15 cellular contexts compared by ENCODE assay signal in the genomic region with DNA sequence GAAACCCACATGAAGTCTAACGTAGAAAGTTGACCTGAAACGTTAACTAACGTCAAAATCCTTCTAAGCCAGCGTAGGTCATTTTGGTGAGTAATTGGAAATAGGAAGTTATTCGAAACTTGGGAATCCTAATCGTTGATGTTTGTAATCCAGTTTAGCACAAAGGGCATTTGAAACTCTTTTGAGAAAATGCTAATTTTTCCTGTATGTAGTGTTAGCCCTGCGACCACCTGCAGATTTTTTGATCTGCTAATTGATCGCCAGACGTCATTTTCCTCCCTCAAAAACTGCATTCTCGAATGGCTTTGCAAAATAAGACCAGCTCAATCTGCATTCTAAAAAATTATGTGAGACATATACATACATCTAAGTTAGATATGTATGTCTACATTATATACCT. TPM values are rescaled to one million over a fixed set of nuclear protein-coding genes. Genes with fewer than 3 reads are reported as not detected.
DNase-seq lines count a peak whose midpoint lies in the region; FAIRE-seq and TF ChIP-seq lines count a peak whose summit lies in the region.
"Had no signal": no experiment of that assay in that cellular context is flagged by ENCODE, and none has a peak within 500 bp of the region (broad histone marks: within the 10 kb centered on the region; RNA-seq: fewer than 3 reads in every experiment).

No MANE protein-coding gene starts in this region.

- H3K9ac ChIP-seq in astrocyte (ENCODE audit: low read length) (no peak overlapping the region), iPS-20b (ENCODE audit: low read depth, low read length) (peak overlapping the region; percentile 99), smooth muscle cell (ENCODE audit: low read depth) (peak overlapping the region; percentile 76)

- no peaks in the 10 kb centered on the region for H3K79me2 ChIP-seq in astrocyte (ENCODE audit: insufficient read depth, low read length)
- peaks cover 65% of the 10 kb centered on the region for H3K79me2 ChIP-seq in smooth muscle cell (ENCODE audit: low read depth)

- H3F3A ChIP-seq in smooth muscle cell (ENCODE audit: low read depth), result peaks cover 26% of the 10 kb centered on the region

- peaks cover 42% of the 10 kb centered on the region for H3K4me1 Mint-ChIP-seq in HFFc6 (ENCODE audit: low read depth)
- peaks cover 30% of the 10 kb centered on the region for H3K4me1 Mint-ChIP-seq in astrocyte (ENCODE audit: low read depth, unreplicated experiment)

- H3K36me3 ChIP-seq in astrocyte (ENCODE audit: insufficient read depth, low read length) (no peaks in the 10 kb centered on the region), iPS-20b (ENCODE audit: insufficient read depth, low read depth, low read length) (peaks cover 27% of the 10 kb centered on the region), smooth muscle cell (ENCODE audit: low read depth) (no peaks in the 10 kb centered on the region)
- H3K36me3 ChIP-seq: adrenal gland, tibial artery, WERI-Rb-1 had no signal

- DNase-seq in HFFc6 (no peak), astrocyte (ENCODE audit: low read depth) (no peak), smooth muscle cell (lab: John Stamatoyannopoulos, UW; ENCODE audit: unreplicated experiment) (no peak), DMS153 (lab: John Stamatoyannopoulos, UW) (no peak)
- no peak for DNase-seq in stimulated activated naive CD4-positive, alpha-beta T cell (lab: John Stamatoyannopoulos, UW)
- no peak for DNase-seq in activated CD4-positive, CD25-positive, alpha-beta regulatory T cell (lab: John Stamatoyannopoulos, UW)
- DNase-seq: NCI-H226, tibial artery had no signal

- H4K20me1 ChIP-seq in astrocyte (ENCODE audit: insufficient read depth, low read length) (no peaks in the 10 kb centered on the region), smooth muscle cell (ENCODE audit: low read depth) (peaks cover 41% of the 10 kb centered on the region)

- H3K4me2 ChIP-seq in astrocyte (ENCODE audit: low read length) (peak overlapping the region; percentile 92), smooth muscle cell (peak overlapping the region; percentile 89)

- no peak overlapping the region for H2AFZ ChIP-seq in astrocyte (ENCODE audit: low read depth, low read length)
- peak overlapping the region; percentile 56 for H2AFZ ChIP-seq in smooth muscle cell (ENCODE audit: low read depth)

- FAIRE-seq in astrocyte (lab: Jason Lieb, UNC), result no peak
- FAIRE-seq: small intestine had no signal

- H3K27ac Mint-ChIP-seq in HFFc6 (no peak overlapping the region), astrocyte (ENCODE audit: unreplicated experiment) (no peak overlapping the region)
- H3K27ac Mint-ChIP-seq: activated T-helper 2 cell treated with anti-CD3 and anti-CD28 coated beads, Interferon-gamma antibody, Interleukin-2, Interleukin-4, amounts not matched to agents 10 μg/mL and 5 μg/mL and 100 μg/mL, durations not matched to agents 14 hours and 24 hours and 36 hours; T-cell had no signal

- H3K4me1 ChIP-seq in astrocyte (ENCODE audit: insufficient read depth, low read length) (peaks cover 26% of the 10 kb centered on the region), iPS-20b (ENCODE audit: insufficient read depth, low read length) (peaks cover 29% of the 10 kb centered on the region), smooth muscle cell (ENCODE audit: low read depth) (peaks cover 63% of the 10 kb centered on the region)

- H3K4me3 Mint-ChIP-seq in HFFc6 (peak overlapping the region; percentile 82), astrocyte (ENCODE audit: unreplicated experiment) (peak overlapping the region; percentile 93)

- H3K4me3 ChIP-seq in astrocyte (ENCODE audit: insufficient read depth, low read depth, low read length), result no peak overlapping the region
- peak overlapping the region; percentile 83 for H3K4me3 ChIP-seq in iPS-20b (ENCODE audit: low read length)
- peak overlapping the region; percentile 90 for H3K4me3 ChIP-seq in smooth muscle cell

- H3K27me3 ChIP-seq in astrocyte (ENCODE audit: insufficient read depth, low read length) (peaks cover 3% of the 10 kb centered on the region), iPS-20b (ENCODE audit: insufficient read depth, low read length) (no peaks in the 10 kb centered on the region), smooth muscle cell (ENCODE audit: low read depth) (no peaks in the 10 kb centered on the region)

- H3K9me3 ChIP-seq in astrocyte (ENCODE audit: insufficient read depth, low read depth, low read length) (no peaks in the 10 kb centered on the region), iPS-20b (ENCODE audit: insufficient read depth, low read depth, low read length) (no peaks in the 10 kb centered on the region), smooth muscle cell (replicated peaks; ENCODE audit: low read depth) (no peaks in the 10 kb centered on the region)
- H3K9me3 ChIP-seq: adrenal gland, tibial artery had no signal

- H3K36me3 Mint-ChIP-seq in HFFc6 (ENCODE audit: low read depth) (no peaks in the 10 kb centered on the region), astrocyte (ENCODE audit: low read depth, unreplicated experiment) (no peaks in the 10 kb centered on the region)
- H3K36me3 Mint-ChIP-seq: T-cell had no signal

- H3K9me3 Mint-ChIP-seq in HFFc6 (no peaks in the 10 kb centered on the region), astrocyte (ENCODE audit: unreplicated experiment) (no peaks in the 10 kb centered on the region)
- H3K9me3 Mint-ChIP-seq: activated T-helper 2 cell treated with anti-CD3 and anti-CD28 coated beads, Interferon-gamma antibody, Interleukin-2, Interleukin-4, amounts not matched to agents 10 μg/mL and 5 μg/mL and 100 μg/mL, durations not matched to agents 14 hours and 24 hours and 36 hours; T-cell had no signal

- WGBS in smooth muscle cell (ENCODE audit: low lambda C conversion rate), result 6% methylated on average over 10 of the region's 10 CpGs

- H3K27me3 Mint-ChIP-seq in HFFc6 (ENCODE audit: insufficient read depth) (peaks cover 11% of the 10 kb centered on the region), astrocyte (ENCODE audit: low read depth, unreplicated experiment) (no peaks in the 10 kb centered on the region)

- H3K27ac ChIP-seq in astrocyte (ENCODE audit: low read depth, low read length) (no peak overlapping the region), iPS-20b (ENCODE audit: low read length) (peak overlapping the region; percentile 95), smooth muscle cell (ENCODE audit: low read depth) (peak overlapping the region; percentile 62)
- H3K27ac ChIP-seq: adrenal gland, tibial artery, WERI-Rb-1 had no signal

- TF ChIP-seq CTCF in HFFc6 (IDR thresholded peaks at IDR 0.05), result no peak
- TF ChIP-seq CTCF in astrocyte (IDR thresholded peaks at IDR 0.05; ENCODE audit: insufficient read depth, low read depth, low read length), result no peak
- no peak for TF ChIP-seq CTCF in smooth muscle cell (IDR thresholded peaks at IDR 0.05; ENCODE audit: borderline replicate concordance, insufficient read depth, poor library complexity, severe bottlenecking)

RNA-seq across cellular contexts. Expression of a gene that starts 2.7 kb away (rescaled TPM):
- total RNA-seq in HFFc6 (2021; fragmentation: NEBNext Ultra II Directional; extraction: Animal tissue kit (Norgen Biotek cat#: 25700)), result under 1 TPM; 0.29 to 0.81 (median 0.36) TPM
- total RNA-seq in astrocyte, result 15.0 and 21.7 TPM in 2 replicates
- 17.6 TPM in 2 replicates for total RNA-seq in smooth muscle cell
- polyA plus RNA-seq in smooth muscle cell, result 9.5 and 14.2 TPM in 2 replicates
- total RNA-seq: mononuclear cell had no signal

RNA-seq across cellular contexts. Expression of a gene that starts 31.4 kb away (rescaled TPM):
- 10 to 100 TPM; 21.4 to 34.0 (median 22.8) TPM for total RNA-seq in HFFc6 (2021; fragmentation: NEBNext Ultra II Directional; extraction: Animal tissue kit (Norgen Biotek cat#: 25700))
- total RNA-seq in astrocyte (12.9 and 13.5 TPM in 2 replicates), smooth muscle cell (8.0 and 11.2 TPM in 2 replicates)
- polyA plus RNA-seq in smooth muscle cell, result 3.4 and 5.8 TPM in 2 replicates
